In the genomic region with DNA sequence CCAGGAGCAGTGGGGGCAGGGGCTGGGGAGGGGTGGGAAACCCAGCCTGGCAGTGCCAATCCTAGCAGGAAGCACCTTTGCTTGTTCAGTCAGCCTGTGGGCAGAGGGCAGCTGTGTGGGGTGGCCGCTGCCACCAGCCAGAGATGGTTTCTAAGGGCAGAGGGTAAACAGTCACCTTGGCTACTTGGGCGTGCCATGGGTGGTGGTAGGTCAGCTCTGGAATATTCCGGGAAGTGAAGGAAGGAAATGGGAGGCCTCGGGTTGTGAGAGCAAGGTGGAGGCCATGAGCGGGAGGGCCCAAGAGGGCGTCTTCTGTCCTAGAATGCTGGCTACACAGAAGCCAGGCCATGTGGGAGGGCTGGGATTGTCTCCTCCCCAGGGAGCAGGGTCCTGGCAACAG, we compare ENCODE assay signal across 16 cellular contexts. TPM values are rescaled to one million over a fixed set of nuclear protein-coding genes. Genes with fewer than 3 reads are reported as not detected.
A peak's percentile ranks its signal among the peaks of the same experiment; 100 is the strongest.
DNase-seq lines count a peak whose midpoint lies in the region; ATAC-seq and TF ChIP-seq lines count a peak whose summit lies in the region.
"Had no signal": no experiment of that assay in that cellular context is flagged by ENCODE, and none has a peak within 500 bp of the region (broad histone marks: within the 10 kb centered on the region; RNA-seq: fewer than 3 reads in every experiment).

No MANE protein-coding gene starts in this region.

- no peak for TF ChIP-seq EP300 in upper lobe of left lung (IDR thresholded peaks at IDR 0.05)

- 62 to 82% (median 71%) methylated on average over 6 of the region's 6 CpGs for WGBS in heart left ventricle, 4 donors
- 62 to 90% methylated on average over 6 of the region's 6 CpGs for whole genome bisulfite sequencing in upper lobe of left lung, 2 donors
- 78 to 90% (median 85%) methylated on average over 6 of the region's 6 CpGs for WGBS in adrenal gland, 4 donors

- no peaks in the 10 kb centered on the region for H3K9me3 ChIP-seq in heart left ventricle
- no peaks in the 10 kb centered on the region for H3K9me3 ChIP-seq in right atrium auricular region
- H3K9me3 ChIP-seq in upper lobe of right lung: no peaks in the 10 kb centered on the region
- no peaks in the 10 kb centered on the region for H3K9me3 ChIP-seq in upper lobe of left lung
- no peaks in the 10 kb centered on the region for H3K9me3 ChIP-seq in adrenal gland (replicated peaks in 1 of 3)
- H3K9me3 ChIP-seq: A549 had no signal

- no peak overlapping the region for H3K27ac ChIP-seq in heart left ventricle
- no peak overlapping the region for H3K27ac ChIP-seq in right atrium auricular region
- no peak overlapping the region for H3K27ac ChIP-seq in upper lobe of right lung
- no peak overlapping the region for H3K27ac ChIP-seq in upper lobe of left lung
- H3K27ac ChIP-seq in adrenal gland: no peak overlapping the region
- H3K27ac ChIP-seq: A549 had no signal

- ATAC-seq in heart left ventricle: peak in 3 of 4 donors; percentile 27 to 52 (median 43)
- ATAC-seq in upper lobe of right lung: peak; percentile 6
- no peak for ATAC-seq in upper lobe of left lung (ENCODE audit: low FRiP score in 2 of 2)
- ATAC-seq: A549, SK-N-SH treated with all-trans-retinoic acid at 6 μM for 48 hours had no signal

- H3K36me3 ChIP-seq in heart left ventricle (no peaks in the 10 kb centered on the region), right atrium auricular region (no peaks in the 10 kb centered on the region), upper lobe of right lung (no peaks in the 10 kb centered on the region), upper lobe of left lung (no peaks in the 10 kb centered on the region), adrenal gland (replicated peaks in 1 of 2) (no peaks in the 10 kb centered on the region)

- H3K4me1 ChIP-seq in heart left ventricle (peaks cover 0 to 8% (median 0%) of the 10 kb centered on the region in 12 donors), right atrium auricular region (no peaks in the 10 kb centered on the region), upper lobe of right lung (no peaks in the 10 kb centered on the region), upper lobe of left lung (no peaks in the 10 kb centered on the region), adrenal gland (replicated peaks in 1 of 2) (no peaks in the 10 kb centered on the region)
- H3K4me1 ChIP-seq: A549 had no signal

- intact Hi-C loops in heart left ventricle (cut with DNase I): no loop called here
- intact Hi-C loops in upper lobe of right lung (cut with DNase I): no loop called here
- intact Hi-C loops in adrenal gland (cut with DNase I): no loop called here

- H3K4me3 ChIP-seq in heart left ventricle (no peak overlapping the region), right atrium auricular region (no peak overlapping the region), upper lobe of right lung (no peak overlapping the region), upper lobe of left lung (no peak overlapping the region), adrenal gland (no peak overlapping the region)
- H3K4me3 ChIP-seq: A549 had no signal

- no peak for TF ChIP-seq CTCF in heart left ventricle (IDR thresholded peaks at IDR 0.05)
- no peak for TF ChIP-seq CTCF in right atrium auricular region (IDR thresholded peaks at IDR 0.05)
- no peak for TF ChIP-seq CTCF in upper lobe of right lung (IDR thresholded peaks at IDR 0.05)
- TF ChIP-seq CTCF in upper lobe of left lung (IDR thresholded peaks at IDR 0.05): no peak
- TF ChIP-seq CTCF in GM20000 (IDR thresholded peaks at IDR 0.05; ENCODE audit: extremely low read depth, missing control alignments): no peak
- no peak for TF ChIP-seq CTCF in adrenal gland (IDR thresholded peaks at IDR 0.05)

- H3K27me3 ChIP-seq in heart left ventricle (no peaks in the 10 kb centered on the region), right atrium auricular region (no peaks in the 10 kb centered on the region), upper lobe of right lung (no peaks in the 10 kb centered on the region), upper lobe of left lung (no peaks in the 10 kb centered on the region), adrenal gland (no peaks in the 10 kb centered on the region)

- TF ChIP-seq POLR2A in heart left ventricle (IDR thresholded peaks at IDR 0.05): no peak
- TF ChIP-seq POLR2A in upper lobe of left lung (IDR thresholded peaks at IDR 0.05): no peak
- TF ChIP-seq POLR2A in adrenal gland (IDR thresholded peaks at IDR 0.05): no peak

- no peak for DNase-seq in heart left ventricle
- DNase-seq in right atrium auricular region (ENCODE audit: low spot score): no peak
- DNase-seq in SW480 (ENCODE audit: low spot score): peak; percentile 22
- peak; percentile 33 for DNase-seq in mucosa of gallbladder (ENCODE audit: low spot score)
- DNase-seq in upper lobe of right lung: no peak
- DNase-seq in upper lobe of left lung: no peak
- no peak for DNase-seq in GM20000 (ENCODE audit: low spot score)
- DNase-seq in adrenal gland: no peak
- DNase-seq: CD4-positive, alpha-beta memory T cell; MV-4-11; NCI-H1436 treated with DMSO at 0.1 percent for 48 hours; NCI-H2081; NCI-H526 had no signal

RNA-seq across cellular contexts. Expression of a gene that starts 20.7 kb away (rescaled TPM):
- total RNA-seq in heart left ventricle: under 1 TPM in 6 of 9 donors, not detected in 3; 0.07 to 0.38 (median 0.09) TPM
- under 1 TPM; 0.04 to 0.07 TPM for polyA plus RNA-seq in heart left ventricle
- total RNA-seq in right atrium auricular region: under 1 TPM in 1 of 2 donors, not detected in 1; 0.16 TPM
- 11.5 TPM for total RNA-seq in mucosa of gallbladder
- 1.8 TPM for total RNA-seq in upper lobe of right lung
- total RNA-seq in upper lobe of left lung: 1 to 10 TPM; 1.0 to 3.2 (median 2.0) TPM
- 10 to 100 TPM in 1 of 8 donors, 1 to 10 TPM in 7; 2.3 to 39.6 (median 5.9) TPM for total RNA-seq in adrenal gland
- 10 to 100 TPM in 1 of 3 donors, 1 to 10 TPM in 2; 5.7 to 13.6 (median 8.1) TPM for polyA plus RNA-seq in adrenal gland
- total RNA-seq: CD4-positive, alpha-beta memory T cell; LHCN-M2 had no signal

Comparison
In these comparisons a context has a peak if more than half of its experiments do, and no peak if none do; other contexts are left out.
1. ATAC-seq: peak in heart left ventricle (3 of 4) and upper lobe of right lung (single experiment); none in upper lobe of left lung (0 of 2).
2. DNase-seq: peak in SW480 (single experiment) and mucosa of gallbladder (single experiment); none in heart left ventricle (0 of 5), right atrium auricular region (single experiment), upper lobe of right lung (single experiment), upper lobe of left lung (0 of 2), GM20000 (single experiment) and adrenal gland (0 of 7).